Comparison of ENCODE assay signal across 1 cellular context in the genomic region with DNA sequence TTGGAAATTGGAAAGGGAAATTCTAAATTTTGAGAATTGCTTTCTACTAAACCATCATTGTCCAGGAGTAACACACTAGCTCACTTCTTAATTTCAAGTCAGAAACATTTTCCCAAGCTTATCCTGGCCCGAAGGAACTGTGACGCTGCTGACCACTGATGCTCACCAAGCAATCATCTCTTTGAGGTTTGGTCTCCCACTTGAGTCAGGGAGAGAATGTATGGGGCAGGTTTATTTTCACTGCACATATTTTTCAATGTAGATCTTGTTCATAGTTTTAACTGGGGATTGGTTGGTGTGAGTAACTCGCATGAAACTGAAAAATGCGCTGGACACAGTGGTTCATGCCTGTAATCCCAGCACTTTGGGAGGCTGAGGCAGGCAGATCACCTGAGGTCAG.
TF ChIP-seq lines count a peak whose summit lies in the region.

No MANE protein-coding gene starts in this region.

TF ChIP-seq in GM12878, 131 proteins besides CTCF, POLR2A, EP300 and RAD21:
- no peak for TF ChIP-seq EED (IDR thresholded peaks at IDR 0.05; ENCODE audit: low read depth)
- TF ChIP-seq ZNF274 (IDR thresholded peaks at IDR 0.05; ENCODE audit: insufficient read depth, insufficient read length), result no peak
- TF ChIP-seq PAX8 (IDR thresholded peaks at IDR 0.05), result no peak
- TF ChIP-seq HCFC1 (IDR thresholded peaks at IDR 0.05; ENCODE audit: low read length), result no peak
- no peak for TF ChIP-seq SMC3 (IDR thresholded peaks at IDR 0.05; ENCODE audit: borderline replicate concordance, low read length)
- TF ChIP-seq, protein P1, sequence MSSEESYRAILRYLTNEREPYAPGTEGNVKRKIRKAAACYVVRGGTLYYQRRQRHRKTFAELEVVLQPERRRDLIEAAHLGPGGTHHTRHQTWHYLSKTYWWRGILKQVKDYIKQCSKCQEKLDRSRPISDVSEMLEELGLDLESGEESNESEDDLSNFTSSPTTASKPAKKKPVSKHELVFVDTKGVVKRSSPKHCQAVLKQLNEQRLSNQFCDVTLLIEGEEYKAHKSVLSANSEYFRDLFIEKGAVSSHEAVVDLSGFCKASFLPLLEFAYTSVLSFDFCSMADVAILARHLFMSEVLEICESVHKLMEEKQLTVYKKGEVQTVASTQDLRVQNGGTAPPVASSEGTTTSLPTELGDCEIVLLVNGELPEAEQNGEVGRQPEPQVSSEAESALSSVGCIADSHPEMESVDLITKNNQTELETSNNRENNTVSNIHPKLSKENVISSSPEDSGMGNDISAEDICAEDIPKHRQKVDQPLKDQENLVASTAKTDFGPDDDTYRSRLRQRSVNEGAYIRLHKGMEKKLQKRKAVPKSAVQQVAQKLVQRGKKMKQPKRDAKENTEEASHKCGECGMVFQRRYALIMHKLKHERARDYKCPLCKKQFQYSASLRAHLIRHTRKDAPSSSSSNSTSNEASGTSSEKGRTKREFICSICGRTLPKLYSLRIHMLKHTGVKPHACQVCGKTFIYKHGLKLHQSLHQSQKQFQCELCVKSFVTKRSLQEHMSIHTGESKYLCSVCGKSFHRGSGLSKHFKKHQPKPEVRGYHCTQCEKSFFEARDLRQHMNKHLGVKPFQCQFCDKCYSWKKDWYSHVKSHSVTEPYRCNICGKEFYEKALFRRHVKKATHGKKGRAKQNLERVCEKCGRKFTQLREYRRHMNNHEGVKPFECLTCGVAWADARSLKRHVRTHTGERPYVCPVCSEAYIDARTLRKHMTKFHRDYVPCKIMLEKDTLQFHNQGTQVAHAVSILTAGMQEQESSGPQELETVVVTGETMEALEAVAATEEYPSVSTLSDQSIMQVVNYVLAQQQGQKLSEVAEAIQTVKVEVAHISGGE (CRISPR knock-in tag; IDR thresholded peaks at IDR 0.05), result no peak
- TF ChIP-seq CREM (IDR thresholded peaks at IDR 0.05; ENCODE audit: low read depth), result no peak
